Comparison of ENCODE assay signal across 10 cellular contexts in genomic region chr5:68242743-68243142, GRCh38. TPM values are rescaled to one million over a fixed set of nuclear protein-coding genes. Genes with fewer than 3 reads are reported as not detected.
DNase-seq lines count a peak whose midpoint lies in the region; ATAC-seq and TF ChIP-seq lines count a peak whose summit lies in the region.
"Had no signal": no experiment of that assay in that cellular context is flagged by ENCODE, and none has a peak within 500 bp of the region (broad histone marks: within the 10 kb centered on the region; RNA-seq: fewer than 3 reads in every experiment).

No MANE protein-coding gene starts in this region.

- CTCF ChIA-PET in naive thymus-derived CD4-positive, alpha-beta T cell (lab: Charles Lee) = interaction anchor here (0.7 to 1.1 kb wide), 2 partner anchors 27 to 988 kb away, joined by 3 read pairs; partner anchors contain the start of gene PIK3R1

- H3K27me3 Mint-ChIP-seq in stimulated activated naive CD8-positive, alpha-beta T cell treated with anti-CD3 and anti-CD28 coated beads, Interleukin-15, Interleukin-2, amounts not matched to agents 100 ng/mL and 50 ng/mL, for 24 hours = no peaks in the 10 kb centered on the region
- no peaks in the 10 kb centered on the region for H3K27me3 Mint-ChIP-seq in naive thymus-derived CD4-positive, alpha-beta T cell

- H3K36me3 Mint-ChIP-seq in stimulated activated naive CD8-positive, alpha-beta T cell treated with anti-CD3 and anti-CD28 coated beads, Interleukin-15, Interleukin-2, amounts not matched to agents 100 ng/mL and 50 ng/mL, for 24 hours (ENCODE audit: low read depth) = peaks cover 18% of the 10 kb centered on the region
- peaks cover 0 to 27% (median 0%) of the 10 kb centered on the region in 5 donors for H3K36me3 Mint-ChIP-seq in naive thymus-derived CD4-positive, alpha-beta T cell

- no peaks in the 10 kb centered on the region for H3K36me3 ChIP-seq in naive thymus-derived CD4-positive, alpha-beta T cell (ENCODE audit: control insufficient read depth in 2 of 3, insufficient read depth in 3 of 3, low read length in 3 of 3)
- no peaks in the 10 kb centered on the region; the same call in 1 of the 2 replicates for H3K36me3 ChIP-seq in WERI-Rb-1

- no peak for DNase-seq in stimulated activated naive CD8-positive, alpha-beta T cell treated with anti-CD3 and anti-CD28 coated beads, Interleukin-15, Interleukin-2, amounts not matched to agents 100 U/mL and 50 U/mL, for 24 hours
- DNase-seq in dedifferentiated amniotic fluid mesenchymal stem cell (ENCODE audit: extremely low spot score) (peak; percentile 35), head of caudate nucleus (no peak), WERI-Rb-1 (no peak)
- DNase-seq in naive thymus-derived CD4-positive, alpha-beta T cell = no peak
- DNase-seq in stimulated activated CD8-positive, alpha-beta memory T cell treated with anti-CD3 and anti-CD28 coated beads, Interleukin-4, amount 100 ng/mL, for 48 hours = no peak
- DNase-seq: erythroblast, NCI-H187 treated with DMSO at 0.1 percent for 48 hours had no signal

- no peak for ATAC-seq in stimulated activated naive CD8-positive, alpha-beta T cell treated with anti-CD3 and anti-CD28 coated beads, Interleukin-15, Interleukin-2, amounts not matched to agents 100 U/mL and 50 U/mL, for 24 hours
- no peak for ATAC-seq in naive thymus-derived CD4-positive, alpha-beta T cell
- no peak for ATAC-seq in GM18861 (IDR thresholded peaks at IDR 0.05; ENCODE audit: unreplicated experiment)

- no peaks in the 10 kb centered on the region for H3K9me3 ChIP-seq in naive thymus-derived CD4-positive, alpha-beta T cell (ENCODE audit: control insufficient read depth in 2 of 3, low read length in 3 of 3)
- no peaks in the 10 kb centered on the region for H3K9me3 ChIP-seq in WERI-Rb-1 (ENCODE audit: severe bottlenecking)

- H3K27ac ChIP-seq in naive thymus-derived CD4-positive, alpha-beta T cell (ENCODE audit: low read depth, low read length) = peak overlapping the region; percentile 21
- no peak overlapping the region for H3K27ac ChIP-seq in WERI-Rb-1

- peak overlapping the region; percentile 28 for H3K4me3 Mint-ChIP-seq in stimulated activated naive CD8-positive, alpha-beta T cell treated with anti-CD3 and anti-CD28 coated beads, Interleukin-15, Interleukin-2, amounts not matched to agents 100 ng/mL and 50 ng/mL, for 24 hours
- peak overlapping the region in 5 of 10 donors; percentile 21 to 64 (median 43) for H3K4me3 Mint-ChIP-seq in naive thymus-derived CD4-positive, alpha-beta T cell

- no peak for TF ChIP-seq CTCF in WERI-Rb-1 (IDR thresholded peaks at IDR 0.05; ENCODE audit: low read depth, low read length)

- H3K27ac Mint-ChIP-seq in stimulated activated naive CD8-positive, alpha-beta T cell treated with anti-CD3 and anti-CD28 coated beads, Interleukin-15, Interleukin-2, amounts not matched to agents 100 ng/mL and 50 ng/mL, for 24 hours = peak overlapping the region; percentile 83
- peak overlapping the region in 8 of 9 donors; percentile 68 to 92 (median 88) for H3K27ac Mint-ChIP-seq in naive thymus-derived CD4-positive, alpha-beta T cell

- no peaks in the 10 kb centered on the region for H3K27me3 ChIP-seq in naive thymus-derived CD4-positive, alpha-beta T cell (ENCODE audit: control insufficient read depth in 2 of 2, insufficient read depth in 2 of 2, low read length in 2 of 2)
- H3K27me3 ChIP-seq in WERI-Rb-1 (ENCODE audit: insufficient read depth, low read depth, severe bottlenecking) = no peaks in the 10 kb centered on the region

- POLR2A ChIA-PET in naive thymus-derived CD4-positive, alpha-beta T cell (lab: Charles Lee) = interaction anchor here (1.1 to 3.1 kb wide), 3 partner anchors 13 to 1026 kb away, joined by 3 to 28 read pairs (median 4); partner anchors contain the start of gene PIK3R1

- intact Hi-C loops in naive thymus-derived CD4-positive, alpha-beta T cell (cut with micrococcal nuclease) = loop anchor here in 1 of 2 donors (1.0 kb wide), 1 partner anchor 27 kb away; the partner anchor contains the start of gene PIK3R1
- intact Hi-C loops in head of caudate nucleus (cut with DNase I) = no loop called here

- H3K4me1 Mint-ChIP-seq in stimulated activated naive CD8-positive, alpha-beta T cell treated with anti-CD3 and anti-CD28 coated beads, Interleukin-15, Interleukin-2, amounts not matched to agents 100 ng/mL and 50 ng/mL, for 24 hours (ENCODE audit: low read depth) = peaks cover 83% of the 10 kb centered on the region
- H3K4me1 Mint-ChIP-seq in naive thymus-derived CD4-positive, alpha-beta T cell = peaks cover 54 to 95% (median 90%) of the 10 kb centered on the region in 7 donors

- no peak overlapping the region for H3K4me3 ChIP-seq in naive thymus-derived CD4-positive, alpha-beta T cell (ENCODE audit: low read length)
- no peak overlapping the region for H3K4me3 ChIP-seq in WERI-Rb-1 (ENCODE audit: low read depth, low read length)

- H3K9me3 Mint-ChIP-seq in stimulated activated naive CD8-positive, alpha-beta T cell treated with anti-CD3 and anti-CD28 coated beads, Interleukin-15, Interleukin-2, amounts not matched to agents 100 ng/mL and 50 ng/mL, for 24 hours = no peaks in the 10 kb centered on the region
- no peaks in the 10 kb centered on the region for H3K9me3 Mint-ChIP-seq in naive thymus-derived CD4-positive, alpha-beta T cell

- peaks cover 41 to 59% of the 10 kb centered on the region in 2 donors for H3K4me1 ChIP-seq in naive thymus-derived CD4-positive, alpha-beta T cell (ENCODE audit: control insufficient read depth in 2 of 2, insufficient read depth in 2 of 2, low read length in 2 of 2)

RNA-seq across cellular contexts. Expression of gene PIK3R1, which starts 27.2 kb away (rescaled TPM):
- 100 to 1,000 TPM in 4 of 5 experiments, 10 to 100 TPM in 1; 72.0 to 207 (median 131) TPM for total RNA-seq in naive thymus-derived CD4-positive, alpha-beta T cell
- 100 to 1,000 TPM in 1 of 2 donors, 10 to 100 TPM in 1; 85.1 to 110 TPM for polyA plus RNA-seq in naive thymus-derived CD4-positive, alpha-beta T cell
